Comparison of ENCODE assay signal across 9 cellular contexts in the genomic region with DNA sequence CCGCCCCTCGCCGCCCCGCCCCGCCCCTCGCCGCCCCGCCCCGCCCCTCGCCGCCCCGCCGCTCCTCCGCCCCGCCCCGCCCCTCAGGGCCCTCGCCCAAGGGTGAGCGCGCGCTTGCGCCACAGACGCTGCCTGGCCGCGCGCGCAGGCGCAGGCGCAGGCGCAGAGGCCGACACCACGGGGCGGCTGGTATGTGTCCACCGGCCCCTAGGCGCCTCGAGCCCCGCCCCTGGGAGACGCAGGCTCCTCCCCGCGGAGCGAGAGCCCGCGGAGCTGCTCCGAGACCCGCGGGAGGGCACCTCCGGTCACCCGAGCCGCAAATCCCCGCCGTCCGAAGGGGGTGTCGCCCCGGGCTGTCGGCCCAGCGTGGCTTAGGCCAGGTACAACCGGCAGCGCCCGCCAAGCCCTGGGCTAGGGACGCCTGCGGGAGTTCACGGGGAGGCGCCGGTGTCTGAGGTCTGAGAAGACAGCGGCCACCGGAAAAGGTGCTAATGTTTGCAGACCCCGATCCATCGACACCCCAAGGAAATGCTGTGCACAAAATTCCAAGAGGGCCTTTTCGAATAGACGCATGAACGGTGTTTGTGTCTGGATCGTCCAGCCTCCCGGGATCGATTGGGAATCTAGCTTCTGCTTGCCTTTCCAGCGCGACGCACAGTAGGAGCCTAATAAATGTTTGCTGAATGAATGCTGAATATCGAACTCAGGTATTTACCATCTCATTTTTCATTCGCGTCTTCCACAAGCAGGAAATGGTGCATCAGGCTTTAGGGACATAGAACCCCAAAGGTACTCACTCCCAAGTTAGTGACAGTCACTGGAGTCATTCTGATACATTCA. TPM values are rescaled to one million over a fixed set of nuclear protein-coding genes. Genes with fewer than 3 reads are reported as not detected.
DNase-seq lines count a peak whose midpoint lies in the region; ATAC-seq and TF ChIP-seq lines count a peak whose summit lies in the region.
"Had no signal": no experiment of that assay in that cellular context is flagged by ENCODE, and none has a peak within 500 bp of the region (broad histone marks: within the 10 kb centered on the region; RNA-seq: fewer than 3 reads in every experiment).

No MANE protein-coding gene starts in this region.

- peak overlapping the region; percentile 63 for H3K9ac ChIP-seq in duodenal mucosa (ENCODE audit: low read depth in 1 of 2, low read length in 2 of 2)

- peaks cover 5% of the 10 kb centered on the region for H3K36me3 Mint-ChIP-seq in activated CD4-positive, alpha-beta memory T cell treated with anti-CD3 and anti-CD28 coated beads for 36 hours

- H3K27me3 ChIP-seq in BJ (ENCODE audit: control insufficient read depth, insufficient read depth, low read length) (no peaks in the 10 kb centered on the region), duodenal mucosa (ENCODE audit: control insufficient read depth in 1 of 2, insufficient read depth in 2 of 2, low read length in 2 of 2) (no peaks in the 10 kb centered on the region), lower lobe of right lung (ENCODE audit: low read depth) (no peaks in the 10 kb centered on the region)

- POLR2A ChIA-PET in BJ (lab: Charles Lee) = no interaction called here
- POLR2A ChIA-PET in activated CD4-positive, alpha-beta memory T cell treated with anti-CD3 and anti-CD28 coated beads for 36 hours (lab: Charles Lee) = interaction anchor here (1.2 kb wide), 1 partner anchor 10 kb away, joined by 4 read pairs; no protein-coding TSS in a partner anchor

- ATAC-seq in GM19324 (IDR thresholded peaks at IDR 0.05; ENCODE audit: low FRiP score, unreplicated experiment) = peak; percentile 85
- peak; percentile 71 for ATAC-seq in HG03457 (IDR thresholded peaks at IDR 0.05; ENCODE audit: unreplicated experiment)
- ATAC-seq in lower lobe of right lung = peak; percentile 95 to 98

- H3K9me3 ChIP-seq in duodenal mucosa (ENCODE audit: control insufficient read depth in 1 of 2, low read length in 2 of 2) (no peaks in the 10 kb centered on the region), lower lobe of right lung (no peaks in the 10 kb centered on the region)

- H3K9me3 Mint-ChIP-seq in activated CD4-positive, alpha-beta memory T cell treated with anti-CD3 and anti-CD28 coated beads for 36 hours = no peaks in the 10 kb centered on the region

- intact Hi-C loops in activated CD4-positive, alpha-beta memory T cell treated with anti-CD3 and anti-CD28 coated beads for 36 hours (cut with micrococcal nuclease) = loop anchor here (1.0 to 2.0 kb wide), 2 partner anchors 129 to 658 kb away; a partner anchor contains a TSS
- intact Hi-C loops in lower lobe of right lung (cut with DNase I) = no loop called here

- peaks cover 41% of the 10 kb centered on the region for H3K4me1 Mint-ChIP-seq in activated CD4-positive, alpha-beta memory T cell treated with anti-CD3 and anti-CD28 coated beads for 36 hours (ENCODE audit: low read depth)

- CTCF ChIA-PET in BJ (lab: Yijun Ruan, JAX) = interaction anchor here (0.8 to 2.4 kb wide), 5 partner anchors 10 to 109 kb away, joined by 3 to 15 read pairs (median 3); no protein-coding TSS in a partner anchor
- CTCF ChIA-PET in activated CD4-positive, alpha-beta memory T cell treated with anti-CD3 and anti-CD28 coated beads for 36 hours (lab: Charles Lee) = interaction anchor here (1.1 to 4.0 kb wide), 5 partner anchors 10 to 129 kb away, joined by 3 to 38 read pairs (median 7); a partner anchor contains a TSS

- H3K4me3 ChIP-seq in BJ (ENCODE audit: low read depth, low read length) = peak overlapping the region; percentile 69
- peak overlapping the region; percentile 76 to 79 for H3K4me3 ChIP-seq in duodenal mucosa (ENCODE audit: low read depth in 1 of 2, low read length in 2 of 2)
- peak overlapping the region; percentile 67 for H3K4me3 ChIP-seq in lower lobe of right lung

- H3K36me3 ChIP-seq in BJ (ENCODE audit: control insufficient read depth, insufficient read depth, low read length) (no peaks in the 10 kb centered on the region), duodenal mucosa (ENCODE audit: control insufficient read depth in 1 of 2, insufficient read depth in 2 of 2, low read length in 2 of 2) (peaks cover 0 to 5% of the 10 kb centered on the region in 2 donors), lower lobe of right lung (peaks cover 8% of the 10 kb centered on the region)

- peak overlapping the region; percentile 82 for H3K4me3 Mint-ChIP-seq in activated CD4-positive, alpha-beta memory T cell treated with anti-CD3 and anti-CD28 coated beads for 36 hours

- DNase-seq in BJ (ENCODE audit: low read depth) (peak; percentile 26), NCI-H748 (lab: John Stamatoyannopoulos, UW; ENCODE audit: unreplicated experiment) (peak; percentile 90), lower lobe of right lung (peak; percentile 93)
- DNase-seq in activated CD4-positive, alpha-beta memory T cell treated with anti-CD3 and anti-CD28 coated beads for 36 hours = peak; percentile 91
- peak; percentile 74 to 84 for DNase-seq in stimulated activated CD4-positive, alpha-beta T cell treated with anti-CD3 and anti-CD28 coated beads, Interleukin-4, amount 100 ng/mL, for 48 hours (ENCODE audit: low read depth in 2 of 2)

- no peaks in the 10 kb centered on the region for H3K27me3 Mint-ChIP-seq in activated CD4-positive, alpha-beta memory T cell treated with anti-CD3 and anti-CD28 coated beads for 36 hours

- TF ChIP-seq CTCF in BJ (IDR thresholded peaks at IDR 0.05; ENCODE audit: insufficient read depth, low read depth, low read length) (no peak), lower lobe of right lung (IDR thresholded peaks at IDR 0.05) (no peak)

- peak overlapping the region; percentile 60 for H3K27ac Mint-ChIP-seq in activated CD4-positive, alpha-beta memory T cell treated with anti-CD3 and anti-CD28 coated beads for 36 hours

- H3K27ac ChIP-seq in duodenal mucosa (ENCODE audit: low read depth, low read length) (no peak overlapping the region), lower lobe of right lung (peak overlapping the region; percentile 69)

- H3K4me1 ChIP-seq in duodenal mucosa (ENCODE audit: control insufficient read depth in 1 of 2, insufficient read depth in 2 of 2, low read length in 2 of 2) = peaks cover 11 to 14% of the 10 kb centered on the region in 2 donors
- peaks cover 11% of the 10 kb centered on the region for H3K4me1 ChIP-seq in lower lobe of right lung

RNA-seq across cellular contexts. Expression of a gene that starts 0.5 kb away (rescaled TPM):
- polyA plus RNA-seq in BJ (2011; rRNA removed) = 32.1 and 44.0 TPM in 2 replicates
- polyA minus RNA-seq in BJ (2011; rRNA and poly(A)+ RNA removed) = 12.7 and 21.4 TPM in 2 replicates
- total RNA-seq in activated CD4-positive, alpha-beta memory T cell treated with anti-CD3 and anti-CD28 coated beads for 36 hours = 10 to 100 TPM; 18.1 to 18.9 TPM
- 17.0 TPM for total RNA-seq in lower lobe of right lung

RNA-seq across cellular contexts. Expression of a gene that starts 47.6 kb away (rescaled TPM):
- polyA plus RNA-seq in BJ (2011; rRNA removed) = 0.04 and 0.06 TPM in 2 replicates
- polyA minus RNA-seq in BJ (2011; rRNA and poly(A)+ RNA removed) = not detected in 2 replicates
- total RNA-seq in activated CD4-positive, alpha-beta memory T cell treated with anti-CD3 and anti-CD28 coated beads for 36 hours = under 1 TPM; 0.12 to 0.26 TPM
- not detected for total RNA-seq in lower lobe of right lung
- total RNA-seq: T-helper 1 cell treated with Interleukin-12 subunit alpha and Interleukin-12 subunit beta and Interleukin-4 antibody, amounts not matched to agents 30 ng/mL and 1 ng/mL, for 36 hours had no signal

Comparison
In these comparisons a context has a peak if more than half of its experiments do, and no peak if none do; other contexts are left out.
1. DNase-seq: peak in every context shown above with its lines; median percentile 93 in lower lobe of right lung; 91 in activated CD4-positive, alpha-beta memory T cell treated with anti-CD3 and anti-CD28 coated beads for 36 hours; 90 in NCI-H748; 79 in stimulated activated CD4-positive, alpha-beta T cell treated with anti-CD3 and anti-CD28 coated beads, Interleukin-4, amount 100 ng/mL, for 48 hours; 26 in BJ.